Comparison of ENCODE assay signal across 8 cellular contexts in the genomic region with DNA sequence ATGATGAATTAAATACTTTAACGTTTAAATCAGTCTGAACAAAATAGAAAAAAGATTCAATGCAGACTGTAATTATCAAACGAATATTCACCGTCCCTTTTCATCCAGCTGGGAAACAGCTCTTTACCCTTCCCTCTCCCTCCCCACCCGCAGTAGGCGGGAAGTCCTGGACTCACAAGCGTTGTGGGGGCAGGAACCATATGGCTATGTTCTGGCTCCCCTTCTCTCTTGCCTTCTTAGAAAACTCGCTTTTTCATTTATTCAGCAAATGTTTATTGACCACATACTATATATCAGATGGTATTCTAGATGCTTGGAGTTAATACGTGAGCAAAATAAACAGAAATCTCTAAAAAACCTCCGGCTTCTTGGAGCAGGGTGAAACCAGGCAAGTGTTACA. TPM values are rescaled to one million over a fixed set of nuclear protein-coding genes. Genes with fewer than 3 reads are reported as not detected.
A peak's percentile ranks its signal among the peaks of the same experiment; 100 is the strongest.
DNase-seq lines count a peak whose midpoint lies in the region; ATAC-seq, FAIRE-seq and TF ChIP-seq lines count a peak whose summit lies in the region.

No MANE protein-coding gene starts in this region.

- H4K20me1 ChIP-seq in HepG2 (ENCODE audit: insufficient read depth, low read length), result no peaks in the 10 kb centered on the region

- no peaks in the 10 kb centered on the region for H3K9me3 Mint-ChIP-seq in T-helper 2 cell treated with Interferon-gamma antibody and Interleukin-4, amounts not matched to agents 5 μg/mL and 100 μg/mL, for 36 hours
- no peaks in the 10 kb centered on the region for H3K9me3 Mint-ChIP-seq in activated naive CD8-positive, alpha-beta T cell treated with anti-CD3 and anti-CD28 coated beads, Interleukin-2, amount 10 ng/mL, durations not matched to agents 7 days and 5 days

- no peak for FAIRE-seq in HepG2 (lab: Jason Lieb, UNC)

- H3K4me3 ChIP-seq in HepG2 (replicated peaks in 1 of 3; ENCODE audit: insufficient read depth in 1 of 3, low read depth in 2 of 3, low read length in 3 of 3), result peak overlapping the region in 1 of 3 experiments; percentile 81; a peak in 2 of 6 replicates

- H3K36me3 ChIP-seq in HepG2 (replicated peaks in 1 of 2; ENCODE audit: control insufficient read depth in 1 of 2, insufficient read depth in 2 of 2, low read length in 2 of 2), result no peaks in the 10 kb centered on the region

- CTCF ChIA-PET in HepG2 (lab: Yijun Ruan, JAX; ENCODE audit: low intra/inter-chr PET ratio, low total read pairs), result no interaction called here

- peaks cover 28% of the 10 kb centered on the region for H3K4me1 Mint-ChIP-seq in T-helper 2 cell treated with Interferon-gamma antibody and Interleukin-4, amounts not matched to agents 5 μg/mL and 100 μg/mL, for 36 hours (ENCODE audit: low read depth)
- H3K4me1 Mint-ChIP-seq in activated naive CD8-positive, alpha-beta T cell treated with anti-CD3 and anti-CD28 coated beads, Interleukin-2, amount 10 ng/mL, durations not matched to agents 7 days and 5 days, result peaks cover 28% of the 10 kb centered on the region

- no peak for TF ChIP-seq RAD21 in HepG2 (CRISPR knock-in tag; IDR thresholded peaks at IDR 0.05)

- ATAC-seq in activated naive CD8-positive, alpha-beta T cell treated with anti-CD3 and anti-CD28 coated beads, Interleukin-2, amount 10 ng/mL, durations not matched to agents 7 days and 5 days (ENCODE audit: low read depth), result no peak
- ATAC-seq in HepG2 (peak; percentile 7; the same call in 1 of the 3 replicates), GM19328 (IDR thresholded peaks at IDR 0.05; ENCODE audit: unreplicated experiment) (no peak), esophagus mucosa (no peak)

- no peak overlapping the region for H3K27ac Mint-ChIP-seq in T-helper 2 cell treated with Interferon-gamma antibody and Interleukin-4, amounts not matched to agents 5 μg/mL and 100 μg/mL, for 36 hours
- H3K27ac Mint-ChIP-seq in activated naive CD8-positive, alpha-beta T cell treated with anti-CD3 and anti-CD28 coated beads, Interleukin-2, amount 10 ng/mL, durations not matched to agents 7 days and 5 days, result peak overlapping the region; percentile 17

- H3K4me2 ChIP-seq in HepG2 (ENCODE audit: low read depth, low read length), result peak overlapping the region; percentile 98

- 24% methylated on average over 9 of the region's 9 CpGs for WGBS in HepG2 (ENCODE audit: low lambda C conversion rate)

- intact Hi-C loops in HepG2 (cut with micrococcal nuclease; ENCODE audit: unreplicated experiment), result no loop called here

- H3K79me2 ChIP-seq in HepG2 (ENCODE audit: insufficient read depth, low read length), result peaks cover 4% of the 10 kb centered on the region

- DNase-seq in T-helper 2 cell treated with Interferon-gamma antibody and Interleukin-4, amounts not matched to agents 5 μg/mL and 100 μg/mL, for 36 hours (ENCODE audit: low spot score), result no peak
- no peak for DNase-seq in T-helper 2 cell
- no peak for DNase-seq in activated naive CD8-positive, alpha-beta T cell treated with anti-CD3 and anti-CD28 coated beads, Interleukin-2, amount 10 ng/mL, durations not matched to agents 7 days and 5 days
- DNase-seq in HepG2 (ENCODE audit: low spot score), result no peak
- no peak for DNase-seq in A172 (ENCODE audit: low spot score)

- peak overlapping the region; percentile 70 for H3K27ac ChIP-seq in HepG2 (ENCODE audit: extremely low read length, insufficient read depth, low read length)
- H3K27ac ChIP-seq in temporal lobe (ENCODE audit: low read depth, low read length), result peak overlapping the region; percentile 93

- BruUV-seq in HepG2 (replicated peaks; lab: Mats Ljungman, UMichigan), result TSS peak; percentile 73

- POLR2A ChIA-PET in activated naive CD8-positive, alpha-beta T cell treated with anti-CD3 and anti-CD28 coated beads, Interleukin-2, amount 10 ng/mL, durations not matched to agents 7 days and 5 days (lab: Charles Lee), result interaction anchor here (1.0 to 3.5 kb wide), 3 partner anchors 10 to 29 kb away, joined by 3 to 15 read pairs (median 3); a partner anchor contains a TSS
- POLR2A ChIA-PET in HepG2 (lab: Yijun Ruan, JAX), result interaction anchor here (0.7 to 4.5 kb wide), 3 partner anchors 18 to 594 kb away, joined by 3 to 28 read pairs (median 5); a partner anchor contains a TSS

- TF ChIP-seq CTCF in HepG2 (CRISPR knock-in tag; IDR thresholded peaks at IDR 0.05), result no peak

- no peak for TF ChIP-seq EP300 in HepG2 (IDR thresholded peaks at IDR 0.05; ENCODE audit: low read depth in 2 of 2, low read length in 2 of 2)
- TF ChIP-seq EP300 in HepG2 (CRISPR knock-in tag; IDR thresholded peaks at IDR 0.05; ENCODE audit: borderline replicate concordance), result no peak

- H3K9me3 ChIP-seq in HepG2 (ENCODE audit: low read length), result no peaks in the 10 kb centered on the region

- TF ChIP-seq POLR2A in HepG2 (IDR thresholded peaks at IDR 0.05; ENCODE audit: insufficient read depth in 1 of 2, low read depth in 2 of 2, low read length in 2 of 2), result no peak

- H3K4me3 Mint-ChIP-seq in T-helper 2 cell treated with Interferon-gamma antibody and Interleukin-4, amounts not matched to agents 5 μg/mL and 100 μg/mL, for 36 hours, result peak overlapping the region; percentile 95
- H3K4me3 Mint-ChIP-seq in activated naive CD8-positive, alpha-beta T cell treated with anti-CD3 and anti-CD28 coated beads, Interleukin-2, amount 10 ng/mL, durations not matched to agents 7 days and 5 days, result peak overlapping the region; percentile 89

- peak overlapping the region; percentile 70; the same call in 1 of the 2 replicates for H3K9ac ChIP-seq in HepG2 (ENCODE audit: insufficient read depth, low read depth, low read length)

- H2AFZ ChIP-seq in HepG2 (ENCODE audit: low read length), result peak overlapping the region; percentile 98

- in situ Hi-C loops in HepG2 (cut with HindIII; ENCODE audit: extremely low pct_ligation_motif_present, low pct_unique_long_range_greater_than_20kb), result loop anchor here (10.0 kb wide), 1 partner anchor 129 kb away; no protein-coding TSS in a partner anchor

- H3K27me3 ChIP-seq in HepG2 (ENCODE audit: control insufficient read depth in 1 of 2, insufficient read depth in 2 of 2, low read length in 2 of 2), result no peaks in the 10 kb centered on the region

- H3K27me3 Mint-ChIP-seq in T-helper 2 cell treated with Interferon-gamma antibody and Interleukin-4, amounts not matched to agents 5 μg/mL and 100 μg/mL, for 36 hours (ENCODE audit: low read depth), result no peaks in the 10 kb centered on the region
- H3K27me3 Mint-ChIP-seq in activated naive CD8-positive, alpha-beta T cell treated with anti-CD3 and anti-CD28 coated beads, Interleukin-2, amount 10 ng/mL, durations not matched to agents 7 days and 5 days, result no peaks in the 10 kb centered on the region

- H3K36me3 Mint-ChIP-seq in T-helper 2 cell treated with Interferon-gamma antibody and Interleukin-4, amounts not matched to agents 5 μg/mL and 100 μg/mL, for 36 hours (ENCODE audit: low read depth), result no peaks in the 10 kb centered on the region
- H3K36me3 Mint-ChIP-seq in activated naive CD8-positive, alpha-beta T cell treated with anti-CD3 and anti-CD28 coated beads, Interleukin-2, amount 10 ng/mL, durations not matched to agents 7 days and 5 days, result peaks cover 5% of the 10 kb centered on the region

- peaks cover 37% of the 10 kb centered on the region for H3K4me1 ChIP-seq in HepG2 (ENCODE audit: insufficient read depth, low read length)

RNA-seq across cellular contexts. Expression of a gene that starts 0.7 kb away (rescaled TPM):
- total RNA-seq in activated naive CD8-positive, alpha-beta T cell treated with anti-CD3 and anti-CD28 coated beads, Interleukin-2, amount 10 ng/mL, durations not matched to agents 7 days and 5 days, result 10 to 100 TPM; 38.0 to 44.8 TPM
- total RNA-seq in HepG2 (2016; rRNA removed; fragmentation: Illumina TruSeq; extraction: Trizol) (7.6 and 10.5 TPM in 2 replicates), temporal lobe (77.7 TPM), esophagus mucosa (19.5 TPM)
- 6.6 and 9.4 TPM in 2 replicates for total RNA-seq in HepG2 (2016; cell fraction: cytosol; rRNA removed; fragmentation: Illumina TruSeq; extraction: Trizol; ENCODE audit: low read depth)
- total RNA-seq in HepG2 (2016; cell fraction: insoluble cytoplasmic fraction; rRNA removed; fragmentation: Illumina TruSeq; extraction: Trizol), result 8.7 and 9.2 TPM in 2 replicates
- 4.7 and 6.7 TPM in 2 replicates for total RNA-seq in HepG2 (2016; cell fraction: membrane; rRNA removed; fragmentation: Illumina TruSeq; extraction: Trizol)
- total RNA-seq in HepG2 (2016; cell fraction: nucleus; rRNA removed; fragmentation: Illumina TruSeq; extraction: Trizol), result 25.1 and 30.0 TPM in 2 replicates
- polyA plus RNA-seq in HepG2 (2011; rRNA removed), result 4.3 and 4.5 TPM in 2 replicates
- polyA plus RNA-seq in HepG2 (2011; cell fraction: cytosol; rRNA removed), result 2.7 and 3.3 TPM in 2 replicates
- 2.9 and 6.5 TPM in 2 replicates for polyA plus RNA-seq in HepG2 (2011; cell fraction: nucleus; rRNA removed)
- 6.4 and 7.5 TPM in 2 replicates for polyA plus RNA-seq in HepG2 (2012)
- 0.32 and 0.43 TPM in 2 replicates for polyA plus RNA-seq in HepG2 (2016; cell fraction: cytosol; fragmentation: Illumina TruSeq; extraction: Trizol; ENCODE audit: low read depth)
- 6.7 and 7.6 TPM in 2 replicates for polyA plus RNA-seq in HepG2 (2016; cell fraction: insoluble cytoplasmic fraction; fragmentation: Illumina TruSeq; extraction: Trizol; ENCODE audit: low read depth)
- polyA plus RNA-seq in HepG2 (2016; cell fraction: membrane; fragmentation: Illumina TruSeq; extraction: Trizol; ENCODE audit: low read depth), result 0.85 and 2.0 TPM in 2 replicates
- 6.0 and 6.4 TPM in 2 replicates for polyA plus RNA-seq in HepG2 (2016; cell fraction: nucleus; fragmentation: Illumina TruSeq; extraction: Trizol; ENCODE audit: insufficient read depth, low read depth)
- polyA minus RNA-seq in HepG2 (2011; rRNA and poly(A)+ RNA removed; ENCODE audit: low replicate concordance), result 4.5 and 5.0 TPM in 2 replicates
- 5.5 and 6.4 TPM in 2 replicates for polyA minus RNA-seq in HepG2 (2011; cell fraction: cytosol; rRNA and poly(A)+ RNA removed)
- polyA minus RNA-seq in HepG2 (2011; cell fraction: nucleus; rRNA and poly(A)+ RNA removed), result 36.1 and 39.0 TPM in 2 replicates
- 8.5 and 22.7 TPM in 2 replicates for total RNA-seq in A172 (2014; rRNA removed; shearing (Covaris generic))

RNA-seq across cellular contexts. Expression of a gene that starts 25.7 kb away (rescaled TPM):
- 10 to 100 TPM; 29.6 TPM for total RNA-seq in activated naive CD8-positive, alpha-beta T cell treated with anti-CD3 and anti-CD28 coated beads, Interleukin-2, amount 10 ng/mL, durations not matched to agents 7 days and 5 days
- total RNA-seq in HepG2 (2016; rRNA removed; fragmentation: Illumina TruSeq; extraction: Trizol) (62.3 and 89.0 TPM in 2 replicates), temporal lobe (69.6 TPM), esophagus mucosa (25.0 TPM)
- 38.4 and 44.7 TPM in 2 replicates for total RNA-seq in HepG2 (2016; cell fraction: cytosol; rRNA removed; fragmentation: Illumina TruSeq; extraction: Trizol; ENCODE audit: low read depth)
- 61.6 and 95.0 TPM in 2 replicates for total RNA-seq in HepG2 (2016; cell fraction: insoluble cytoplasmic fraction; rRNA removed; fragmentation: Illumina TruSeq; extraction: Trizol)
- total RNA-seq in HepG2 (2016; cell fraction: membrane; rRNA removed; fragmentation: Illumina TruSeq; extraction: Trizol), result 74.7 and 94.1 TPM in 2 replicates
- total RNA-seq in HepG2 (2016; cell fraction: nucleus; rRNA removed; fragmentation: Illumina TruSeq; extraction: Trizol), result 78.6 and 95.6 TPM in 2 replicates
- polyA plus RNA-seq in HepG2 (2011; rRNA removed), result 57.4 and 84.4 TPM in 2 replicates
- polyA plus RNA-seq in HepG2 (2011; cell fraction: cytosol; rRNA removed), result 33.0 and 44.7 TPM in 2 replicates
- polyA plus RNA-seq in HepG2 (2011; cell fraction: nucleus; rRNA removed), result 16.7 and 20.6 TPM in 2 replicates
- 42.9 and 56.2 TPM in 2 replicates for polyA plus RNA-seq in HepG2 (2012)
- polyA plus RNA-seq in HepG2 (2016; cell fraction: cytosol; fragmentation: Illumina TruSeq; extraction: Trizol; ENCODE audit: low read depth), result 79.6 and 84.5 TPM in 2 replicates
- 90.9 and 101 TPM in 2 replicates for polyA plus RNA-seq in HepG2 (2016; cell fraction: insoluble cytoplasmic fraction; fragmentation: Illumina TruSeq; extraction: Trizol; ENCODE audit: low read depth)
- polyA plus RNA-seq in HepG2 (2016; cell fraction: membrane; fragmentation: Illumina TruSeq; extraction: Trizol; ENCODE audit: low read depth), result 107 and 109 TPM in 2 replicates
- 183 and 188 TPM in 2 replicates for polyA plus RNA-seq in HepG2 (2016; cell fraction: nucleus; fragmentation: Illumina TruSeq; extraction: Trizol; ENCODE audit: insufficient read depth, low read depth)
- polyA minus RNA-seq in HepG2 (2011; rRNA and poly(A)+ RNA removed; ENCODE audit: low replicate concordance), result 4.9 and 5.6 TPM in 2 replicates
- polyA minus RNA-seq in HepG2 (2011; cell fraction: cytosol; rRNA and poly(A)+ RNA removed), result 27.7 and 30.6 TPM in 2 replicates
- polyA minus RNA-seq in HepG2 (2011; cell fraction: nucleus; rRNA and poly(A)+ RNA removed), result 18.3 and 20.5 TPM in 2 replicates
- 167 and 217 TPM in 2 replicates for total RNA-seq in A172 (2014; rRNA removed; shearing (Covaris generic))
